Comparison of ENCODE assay signal across 18 cellular contexts in the genomic region with DNA sequence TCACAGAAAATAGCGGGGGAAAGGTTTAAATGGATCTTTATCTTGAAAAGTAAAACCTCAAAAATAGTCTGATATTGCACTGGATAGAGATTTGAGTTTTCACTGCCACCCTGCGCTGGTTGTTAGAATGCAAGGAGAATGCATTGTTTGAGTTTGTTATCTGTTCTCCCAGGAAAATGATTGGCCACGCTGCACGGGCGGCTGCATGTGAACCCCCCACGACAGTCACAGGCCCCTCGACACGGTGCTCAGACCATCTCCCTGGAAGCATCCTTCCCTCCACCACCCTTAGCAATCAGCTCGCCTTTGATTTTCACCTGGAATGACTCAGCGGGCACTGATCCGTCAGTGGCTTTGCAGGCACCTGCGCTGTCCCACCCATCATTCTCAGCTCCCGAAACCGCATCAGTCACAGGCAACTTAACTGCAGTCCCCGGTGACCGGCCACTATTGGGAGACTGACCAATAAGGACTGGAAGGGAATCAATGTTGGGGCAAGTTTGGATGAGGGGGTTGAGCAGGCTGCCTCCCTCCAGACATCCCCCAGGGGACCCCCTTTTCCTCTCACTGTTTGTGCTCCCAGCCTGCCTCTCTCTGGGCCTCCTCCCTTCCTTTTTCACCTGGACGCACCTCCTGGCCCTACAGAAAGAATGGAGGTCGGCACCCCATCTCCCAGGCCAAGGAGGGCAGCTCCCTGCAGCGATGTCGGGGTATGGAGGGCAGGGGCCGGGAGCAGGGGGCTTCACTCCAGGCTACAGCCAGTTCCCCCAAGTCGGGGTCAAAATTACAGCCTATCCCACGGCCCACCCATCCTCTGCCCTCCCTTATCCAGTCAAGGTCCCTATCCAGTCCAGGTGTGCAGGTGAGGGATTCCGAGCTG. TPM values are rescaled to one million over a fixed set of nuclear protein-coding genes. Genes with fewer than 3 reads are reported as not detected.
DNase-seq lines count a peak whose midpoint lies in the region; ATAC-seq and TF ChIP-seq lines count a peak whose summit lies in the region.
"Had no signal": no experiment of that assay in that cellular context is flagged by ENCODE, and none has a peak within 500 bp of the region (broad histone marks: within the 10 kb centered on the region; RNA-seq: fewer than 3 reads in every experiment).

No MANE protein-coding gene starts in this region.

- no peak for TF ChIP-seq POLR2A in right lobe of liver (IDR thresholded peaks at IDR 0.05)
- no peak for TF ChIP-seq POLR2A in stomach (IDR thresholded peaks at IDR 0.05)

- peaks cover 0 to 5% of the 10 kb centered on the region in 2 donors for H3K27me3 Mint-ChIP-seq in natural killer cell (ENCODE audit: low read depth in 2 of 2)
- peaks cover 0 to 3% of the 10 kb centered on the region in 2 donors for H3K27me3 Mint-ChIP-seq in natural killer cell treated with Interleukin-12 subunit alpha and Interleukin-12 subunit beta and Interleukin-15 and Interleukin-18, amount 100 ng/mL, for 72 hours

- H3K27me3 ChIP-seq in RWPE2 (ENCODE audit: insufficient read depth, poor library complexity, severe bottlenecking), result peaks cover 60% of the 10 kb centered on the region
- no peaks in the 10 kb centered on the region for H3K27me3 ChIP-seq in right lobe of liver
- H3K27me3 ChIP-seq in stomach, result peaks cover 0 to 91% (median 16%) of the 10 kb centered on the region in 3 donors

- intact Hi-C loops in natural killer cell (cut with micrococcal nuclease) (no loop called here), right lobe of liver (cut with DNase I) (no loop called here), stomach (cut with DNase I; ENCODE audit: low total_unique reads) (no loop called here)

- H3K36me3 Mint-ChIP-seq in natural killer cell, result no peaks in the 10 kb centered on the region
- no peaks in the 10 kb centered on the region for H3K36me3 Mint-ChIP-seq in natural killer cell treated with Interleukin-12 subunit alpha and Interleukin-12 subunit beta and Interleukin-15 and Interleukin-18, amount 100 ng/mL, for 72 hours
- H3K36me3 Mint-ChIP-seq: activated naive CD8-positive, alpha-beta T cell treated with anti-CD3 and anti-CD28 coated beads for 36 hours had no signal

- TF ChIP-seq EP300 in stomach (IDR thresholded peaks at IDR 0.05), result no peak

- no peaks in the 10 kb centered on the region for H3K9me3 Mint-ChIP-seq in natural killer cell
- no peaks in the 10 kb centered on the region for H3K9me3 Mint-ChIP-seq in natural killer cell treated with Interleukin-12 subunit alpha and Interleukin-12 subunit beta and Interleukin-15 and Interleukin-18, amount 100 ng/mL, for 72 hours
- H3K9me3 Mint-ChIP-seq: activated naive CD8-positive, alpha-beta T cell treated with anti-CD3 and anti-CD28 coated beads for 36 hours had no signal

- H3K27ac ChIP-seq in RWPE2 (ENCODE audit: poor library complexity, severe bottlenecking) (no peak overlapping the region), right lobe of liver (no peak overlapping the region), stomach (no peak overlapping the region)
- H3K27ac ChIP-seq: breast epithelium, C4-2B, HL-60, left lung, WERI-Rb-1 had no signal

- no peaks in the 10 kb centered on the region for H3K4me1 Mint-ChIP-seq in natural killer cell
- no peaks in the 10 kb centered on the region for H3K4me1 Mint-ChIP-seq in natural killer cell treated with Interleukin-12 subunit alpha and Interleukin-12 subunit beta and Interleukin-15 and Interleukin-18, amount 100 ng/mL, for 72 hours (ENCODE audit: low read depth in 2 of 2)
- H3K4me1 Mint-ChIP-seq: activated naive CD8-positive, alpha-beta T cell treated with anti-CD3 and anti-CD28 coated beads for 36 hours had no signal

- H3K36me3 ChIP-seq in RWPE2 (ENCODE audit: low read depth) (no peaks in the 10 kb centered on the region), right lobe of liver (no peaks in the 10 kb centered on the region), stomach (no peaks in the 10 kb centered on the region)
- H3K36me3 ChIP-seq: breast epithelium, left lung, WERI-Rb-1 had no signal

- H3K4me3 ChIP-seq in RWPE2 (ENCODE audit: severe bottlenecking), result no peak overlapping the region
- no peak overlapping the region for H3K4me3 ChIP-seq in right lobe of liver
- H3K4me3 ChIP-seq in stomach, result no peak overlapping the region
- H3K4me3 ChIP-seq: breast epithelium, left lung had no signal

- H3K27ac Mint-ChIP-seq in natural killer cell, result no peak overlapping the region
- H3K27ac Mint-ChIP-seq in natural killer cell treated with Interleukin-12 subunit alpha and Interleukin-12 subunit beta and Interleukin-15 and Interleukin-18, amount 100 ng/mL, for 72 hours, result no peak overlapping the region
- H3K27ac Mint-ChIP-seq: activated naive CD8-positive, alpha-beta T cell treated with anti-CD3 and anti-CD28 coated beads for 36 hours had no signal

- ATAC-seq in natural killer cell, result no peak
- no peak for ATAC-seq in natural killer cell treated with Interleukin-12 subunit alpha and Interleukin-12 subunit beta and Interleukin-15 and Interleukin-18, amount 100 ng/mL, for 72 hours
- ATAC-seq in RWPE2 (ENCODE audit: low read depth), result no peak
- ATAC-seq in right lobe of liver, result no peak
- ATAC-seq: left lung had no signal

- DNase-seq in natural killer cell, result peak; percentile 6
- DNase-seq in natural killer cell treated with Interleukin-12 subunit alpha and Interleukin-12 subunit beta and Interleukin-15 and Interleukin-18, amount 100 ng/mL, for 72 hours (ENCODE audit: low spot score), result no peak
- DNase-seq in RWPE2 (ENCODE audit: low spot score), result peak; percentile 55
- DNase-seq in right lobe of liver, result peak in 2 of 3 donors; percentile 37 to 38
- DNase-seq in ureter (ENCODE audit: low spot score), result peak; percentile 31
- DNase-seq in GM13977 (ENCODE audit: low spot score), result no peak
- DNase-seq in AG08395 (ENCODE audit: low spot score), result no peak
- DNase-seq in stomach, result no peak
- DNase-seq: activated naive CD8-positive, alpha-beta T cell treated with anti-CD3 and anti-CD28 coated beads for 36 hours; DMS53; NCI-H1417 treated with DMSO at 0.1 percent for 48 hours; NCI-H345 had no signal

- H3K9me3 ChIP-seq in RWPE2 (ENCODE audit: severe bottlenecking), result no peaks in the 10 kb centered on the region
- H3K9me3 ChIP-seq in right lobe of liver, result no peaks in the 10 kb centered on the region
- no peaks in the 10 kb centered on the region for H3K9me3 ChIP-seq in stomach
- H3K9me3 ChIP-seq: left lung had no signal

- TF ChIP-seq CTCF in natural killer cell (IDR thresholded peaks at IDR 0.05) (no peak), RWPE2 (IDR thresholded peaks at IDR 0.05; ENCODE audit: poor library complexity, severe bottlenecking) (no peak), right lobe of liver (IDR thresholded peaks at IDR 0.05) (no peak), GM13977 (IDR thresholded peaks at IDR 0.05; ENCODE audit: extremely low read depth, insufficient read depth, missing control alignments) (no peak), stomach (IDR thresholded peaks at IDR 0.05) (peak in 1 of 7 experiments; percentile 33)

- in situ Hi-C loops in GM13977 (cut with MboI; ENCODE audit: low pct_unique_long_range_greater_than_20kb, low sequenced_read_pairs, unreplicated experiment), result no loop called here

- H3K4me3 Mint-ChIP-seq in natural killer cell, result no peak overlapping the region
- no peak overlapping the region for H3K4me3 Mint-ChIP-seq in natural killer cell treated with Interleukin-12 subunit alpha and Interleukin-12 subunit beta and Interleukin-15 and Interleukin-18, amount 100 ng/mL, for 72 hours
- H3K4me3 Mint-ChIP-seq: activated naive CD8-positive, alpha-beta T cell treated with anti-CD3 and anti-CD28 coated beads for 36 hours had no signal

- H3K4me1 ChIP-seq in RWPE2 (ENCODE audit: insufficient read depth, poor library complexity, severe bottlenecking), result no peaks in the 10 kb centered on the region
- H3K4me1 ChIP-seq in right lobe of liver, result no peaks in the 10 kb centered on the region
- peaks cover 0 to 2% (median 0%) of the 10 kb centered on the region in 4 donors for H3K4me1 ChIP-seq in stomach
- H3K4me1 ChIP-seq: breast epithelium, left lung had no signal

- WGBS in right lobe of liver (ENCODE audit: insufficient coverage, low coverage, low lambda C conversion rate, missing lambda C conversion rate), result 45% methylated on average over 12 of the region's 24 CpGs
- WGBS in stomach, 5 donors, result 51 to 70% (median 60%) methylated on average over 24 of the region's 24 CpGs

RNA-seq across cellular contexts. Expression of a gene that starts 28.5 kb away (rescaled TPM):
- total RNA-seq in natural killer cell, result not detected
- total RNA-seq in natural killer cell treated with Interleukin-12 subunit alpha and Interleukin-12 subunit beta and Interleukin-15 and Interleukin-18, amount 100 ng/mL, for 72 hours, result not detected
- 1 to 10 TPM in 4 of 6 experiments, under 1 TPM in 2; 0.35 to 4.0 (median 1.9) TPM for total RNA-seq in right lobe of liver
- 1.7 TPM for total RNA-seq in ureter
- 1 to 10 TPM in 2 of 5 donors, under 1 TPM in 2, not detected in 1; 0.37 to 3.8 (median 1.4) TPM for total RNA-seq in stomach
- polyA plus RNA-seq in stomach, result under 1 TPM; 0.31 to 0.75 (median 0.40) TPM
- total RNA-seq: activated naive CD8-positive, alpha-beta T cell treated with anti-CD3 and anti-CD28 coated beads for 36 hours; left lung; temporal lobe had no signal

RNA-seq across cellular contexts. Expression of a gene that starts 53.5 kb away (rescaled TPM):
- not detected for total RNA-seq in natural killer cell
- under 1 TPM; 0.48 to 0.84 TPM for total RNA-seq in natural killer cell treated with Interleukin-12 subunit alpha and Interleukin-12 subunit beta and Interleukin-15 and Interleukin-18, amount 100 ng/mL, for 72 hours
- under 1 TPM in 2 of 6 experiments, not detected in 4; 0.17 to 0.18 TPM for total RNA-seq in right lobe of liver
- 0.86 TPM for total RNA-seq in ureter
- total RNA-seq in stomach, result 1 to 10 TPM in 1 of 5 donors, under 1 TPM in 2, not detected in 2; 0.58 to 4.6 (median 0.92) TPM
- 1 to 10 TPM in 1 of 3 donors, under 1 TPM in 1, not detected in 1; 0.87 to 1.4 TPM for polyA plus RNA-seq in stomach
- total RNA-seq: activated naive CD8-positive, alpha-beta T cell treated with anti-CD3 and anti-CD28 coated beads for 36 hours; breast epithelium had no signal

Comparison
In these comparisons a context has a peak if more than half of its experiments do, and no peak if none do; other contexts are left out.
1. DNase-seq: peak in natural killer cell (single experiment), RWPE2 (single experiment), right lobe of liver (2 of 3) and ureter (single experiment); none in natural killer cell treated with Interleukin-12 subunit alpha and Interleukin-12 subunit beta and Interleukin-15 and Interleukin-18, amount 100 ng/mL, for 72 hours (single experiment), GM13977 (single experiment), AG08395 (single experiment) and stomach (single experiment).